Comparison of ENCODE assay signal across 8 cellular contexts in the genomic region with DNA sequence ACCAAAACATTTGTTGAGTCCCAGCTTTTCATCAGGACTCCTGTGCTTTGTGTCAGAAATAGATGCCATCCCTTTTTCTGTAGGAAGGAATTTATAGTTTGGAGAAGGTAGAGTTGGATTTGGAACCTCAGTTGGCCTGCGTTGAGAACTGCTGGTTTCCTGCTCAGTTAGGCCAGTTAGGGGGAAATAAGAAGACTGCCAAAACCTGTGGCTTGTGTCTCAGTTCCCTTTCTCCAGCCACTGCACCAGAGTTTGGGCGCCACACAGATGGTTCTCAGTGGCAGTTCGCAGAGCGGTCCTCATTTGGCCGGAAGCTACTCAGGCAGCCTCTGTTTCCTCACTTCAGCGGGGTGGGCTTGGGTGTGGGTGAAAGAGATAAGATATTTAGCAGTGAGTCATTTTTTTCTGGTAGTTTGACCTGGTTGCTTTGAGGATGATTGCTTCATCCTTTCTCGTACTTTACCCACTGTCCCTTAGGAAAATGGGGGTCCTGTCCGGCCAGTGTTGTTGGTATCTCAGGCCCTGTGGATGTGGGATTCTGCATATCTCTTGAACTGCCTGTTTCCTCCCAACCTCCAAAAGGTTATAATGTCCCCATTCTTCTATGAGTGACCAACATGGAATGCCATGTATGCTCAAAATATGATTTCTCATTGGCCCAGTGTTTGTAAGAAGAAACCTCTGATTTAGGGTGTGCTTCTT. TPM values are rescaled to one million over a fixed set of nuclear protein-coding genes. Genes with fewer than 3 reads are reported as not detected.
DNase-seq lines count a peak whose midpoint lies in the region; ATAC-seq and TF ChIP-seq lines count a peak whose summit lies in the region.

No MANE protein-coding gene starts in this region.

- H3K27ac Mint-ChIP-seq in dendritic cell treated with granulocyte-macrophage colony-stimulating factor and Interleukin-4, amounts not matched to agents 40 ng/mL and 50 ng/mL, for 4 days = peak overlapping the region; percentile 30

- intact Hi-C loops in dendritic cell treated with granulocyte-macrophage colony-stimulating factor and Interleukin-4, amounts not matched to agents 40 ng/mL and 50 ng/mL, for 4 days (cut with micrococcal nuclease) = no loop called here

- TF ChIP-seq POLR2A in Peyer's patch (IDR thresholded peaks at IDR 0.05) = no peak

- H2AFZ ChIP-seq in smooth muscle cell (ENCODE audit: low read depth) = no peak overlapping the region

- H3K79me2 ChIP-seq in smooth muscle cell (ENCODE audit: low read depth) = peaks cover 50% of the 10 kb centered on the region

- H3K4me3 ChIP-seq in Peyer's patch (no peak overlapping the region), smooth muscle cell (no peak overlapping the region)

- no peaks in the 10 kb centered on the region for H3K36me3 ChIP-seq in Peyer's patch
- no peaks in the 10 kb centered on the region for H3K36me3 ChIP-seq in smooth muscle cell (ENCODE audit: low read depth)

- no peaks in the 10 kb centered on the region for H3K27me3 Mint-ChIP-seq in dendritic cell treated with granulocyte-macrophage colony-stimulating factor and Interleukin-4, amounts not matched to agents 40 ng/mL and 50 ng/mL, for 4 days

- H3K27ac ChIP-seq in Peyer's patch (peak overlapping the region in 2 of 4 donors; percentile 31 to 35), smooth muscle cell (ENCODE audit: low read depth) (peak overlapping the region; percentile 2)

- ATAC-seq in GM19023 (IDR thresholded peaks at IDR 0.05; ENCODE audit: unreplicated experiment) (peak; percentile 86), HG03039 (IDR thresholded peaks at IDR 0.05; ENCODE audit: unreplicated experiment) (peak; percentile 75)

- H3K4me1 Mint-ChIP-seq in dendritic cell treated with granulocyte-macrophage colony-stimulating factor and Interleukin-4, amounts not matched to agents 40 ng/mL and 50 ng/mL, for 4 days (ENCODE audit: low read depth) = peaks cover 73% of the 10 kb centered on the region

- DNase-seq in AG20443 (ENCODE audit: low spot score) = peak; percentile 29
- DNase-seq in Peyer's patch = peak in 2 of 3 donors; percentile 81 to 85
- no peak for DNase-seq in smooth muscle cell (lab: John Stamatoyannopoulos, UW; ENCODE audit: unreplicated experiment)
- no peak for DNase-seq in ecto neural progenitor cell (ENCODE audit: low spot score)
- no peak for DNase-seq in stimulated activated naive CD4-positive, alpha-beta T cell treated with Interleukin-2 at 50 U/mL for 16 hours (lab: John Stamatoyannopoulos, UW)

- peak overlapping the region; percentile 61 for H3K4me2 ChIP-seq in smooth muscle cell

- no peak overlapping the region for H3K4me3 Mint-ChIP-seq in dendritic cell treated with granulocyte-macrophage colony-stimulating factor and Interleukin-4, amounts not matched to agents 40 ng/mL and 50 ng/mL, for 4 days

- H4K20me1 ChIP-seq in smooth muscle cell (ENCODE audit: low read depth) = peaks cover 100% of the 10 kb centered on the region

- H3K9me3 Mint-ChIP-seq in dendritic cell treated with granulocyte-macrophage colony-stimulating factor and Interleukin-4, amounts not matched to agents 40 ng/mL and 50 ng/mL, for 4 days = no peaks in the 10 kb centered on the region

- no peak overlapping the region for H3K9ac ChIP-seq in smooth muscle cell (ENCODE audit: low read depth)

- 33% methylated on average over 8 of the region's 8 CpGs for WGBS in smooth muscle cell (ENCODE audit: low lambda C conversion rate)

- H3K4me1 ChIP-seq in Peyer's patch (peaks cover 0 to 45% (median 4%) of the 10 kb centered on the region in 4 donors), smooth muscle cell (ENCODE audit: low read depth) (peaks cover 25% of the 10 kb centered on the region)

- peaks cover under 1% of the 10 kb centered on the region for H3K36me3 Mint-ChIP-seq in dendritic cell treated with granulocyte-macrophage colony-stimulating factor and Interleukin-4, amounts not matched to agents 40 ng/mL and 50 ng/mL, for 4 days (ENCODE audit: low read depth)

- peaks cover 26% of the 10 kb centered on the region for H3F3A ChIP-seq in smooth muscle cell (ENCODE audit: low read depth)

- H3K27me3 ChIP-seq in Peyer's patch = no peaks in the 10 kb centered on the region
- no peaks in the 10 kb centered on the region for H3K27me3 ChIP-seq in smooth muscle cell (ENCODE audit: low read depth)

- H3K9me3 ChIP-seq in Peyer's patch (no peaks in the 10 kb centered on the region), smooth muscle cell (replicated peaks; ENCODE audit: low read depth) (no peaks in the 10 kb centered on the region)

- TF ChIP-seq CTCF in Peyer's patch (IDR thresholded peaks at IDR 0.05) = no peak
- no peak for TF ChIP-seq CTCF in smooth muscle cell (IDR thresholded peaks at IDR 0.05; ENCODE audit: borderline replicate concordance, insufficient read depth, poor library complexity, severe bottlenecking)

RNA-seq across cellular contexts. Expression of gene JARID2, which starts 53.7 kb away (rescaled TPM):
- total RNA-seq in Peyer's patch = 10 to 100 TPM; 12.1 to 33.8 (median 17.0) TPM
- 10.2 TPM in 2 replicates for total RNA-seq in smooth muscle cell
- 5.2 and 8.5 TPM in 2 replicates for polyA plus RNA-seq in smooth muscle cell

Comparison
In these comparisons a context has a peak if more than half of its experiments do, and no peak if none do; other contexts are left out.
1. DNase-seq: peak in AG20443 (single experiment) and Peyer's patch (2 of 3); none in smooth muscle cell (single experiment), ecto neural progenitor cell (single experiment) and stimulated activated naive CD4-positive, alpha-beta T cell treated with Interleukin-2 at 50 U/mL for 16 hours (single experiment).